ENCODE assay signal across 18 cellular contexts in genomic region chr6:35220711-35221110, GRCh38. TPM values are rescaled to one million over a fixed set of nuclear protein-coding genes. Genes with fewer than 3 reads are reported as not detected.
A peak's percentile ranks its signal among the peaks of the same experiment; 100 is the strongest.
DNase-seq lines count a peak whose midpoint lies in the region; ATAC-seq and TF ChIP-seq lines count a peak whose summit lies in the region.
"Had no signal": no experiment of that assay in that cellular context is flagged by ENCODE, and none has a peak within 500 bp of the region (broad histone marks: within the 10 kb centered on the region; RNA-seq: fewer than 3 reads in every experiment).

No MANE protein-coding gene starts in this region.

- peaks cover 84% of the 10 kb centered on the region for H4K20me1 ChIP-seq in osteoblast (ENCODE audit: insufficient read depth, low read length)

- H3K27me3 ChIP-seq in heart right ventricle (peaks cover 0 to 20% (median 3%) of the 10 kb centered on the region in 7 donors), right cardiac atrium (ENCODE audit: control insufficient read depth, insufficient read depth) (no peaks in the 10 kb centered on the region), ascending aorta (no peaks in the 10 kb centered on the region), osteoblast (ENCODE audit: insufficient read depth, low read length) (no peaks in the 10 kb centered on the region), thyroid gland (no peaks in the 10 kb centered on the region)

- DNase-seq in heart right ventricle (peak in 1 of 2 donors; percentile 29), right cardiac atrium (no peak), ascending aorta (ENCODE audit: low spot score in 2 of 2) (no peak), osteoblast (ENCODE audit: insufficient read length, low spot score, missing footprints) (no peak), thyroid gland (no peak)
- no peak for DNase-seq in effector CD4-positive, alpha-beta T cell
- DNase-seq: BE2C; CD8-positive, alpha-beta T cell; COR-L47; DND-41; GDM1; GOT3; H9; HFFc6 had no signal

- no peaks in the 10 kb centered on the region for H3K36me3 ChIP-seq in heart right ventricle
- H3K36me3 ChIP-seq in ascending aorta, result no peaks in the 10 kb centered on the region
- H3K36me3 ChIP-seq in osteoblast (ENCODE audit: insufficient read depth, low read length), result peaks cover 80% of the 10 kb centered on the region
- H3K36me3 ChIP-seq in thyroid gland, result no peaks in the 10 kb centered on the region
- H3K36me3 ChIP-seq: BE2C had no signal

- no peaks in the 10 kb centered on the region for H3K9me3 ChIP-seq in heart right ventricle
- no peaks in the 10 kb centered on the region for H3K9me3 ChIP-seq in right cardiac atrium (ENCODE audit: control insufficient read depth, low read length)
- no peaks in the 10 kb centered on the region for H3K9me3 ChIP-seq in ascending aorta
- H3K9me3 ChIP-seq in osteoblast (ENCODE audit: low read depth, low read length), result no peaks in the 10 kb centered on the region
- H3K9me3 ChIP-seq in thyroid gland, result no peaks in the 10 kb centered on the region
- H3K9me3 ChIP-seq: A549, BE2C had no signal

- ATAC-seq in heart right ventricle, result peak in 7 of 8 donors; percentile 38 to 86 (median 67)
- no peak for ATAC-seq in right cardiac atrium
- no peak for ATAC-seq in HG03354 (IDR thresholded peaks at IDR 0.05; ENCODE audit: poor library complexity, severe bottlenecking, unreplicated experiment)
- ATAC-seq: A549; CD8-positive, alpha-beta T cell had no signal

- 79 to 88% methylated on average over 1 of the region's 1 CpG for WGBS in heart right ventricle, 2 donors
- WGBS in right cardiac atrium, result 91% methylated on average over 1 of the region's 1 CpG
- WGBS in thyroid gland, 2 donors, result 82 to 100% methylated on average over 1 of the region's 1 CpG

- peak overlapping the region; percentile 82 for H3K4me2 ChIP-seq in osteoblast (ENCODE audit: insufficient read depth, low read length)
- H3K4me2 ChIP-seq: A549 had no signal

- intact Hi-C loops in heart right ventricle (cut with DNase I) (loop anchor here in 1 of 10 donors (2.0 kb wide), 1 partner anchor 18 kb away; no protein-coding TSS in a partner anchor), right cardiac atrium (cut with DNase I) (no loop called here), ascending aorta (cut with DNase I) (no loop called here), thyroid gland (cut with DNase I) (no loop called here)

- H3K27ac ChIP-seq in heart right ventricle (peak overlapping the region in 5 of 10 donors; percentile 13 to 58 (median 48)), right cardiac atrium (ENCODE audit: low read length) (no peak overlapping the region), ascending aorta (peak overlapping the region; percentile 4 to 38), osteoblast (ENCODE audit: low read depth, low read length) (no peak overlapping the region), thyroid gland (peak overlapping the region in 1 of 3 donors; percentile 90)
- H3K27ac ChIP-seq: A549, HL-60 had no signal

- no peak overlapping the region for H2AFZ ChIP-seq in osteoblast (ENCODE audit: low read length)

- H3K4me1 ChIP-seq in heart right ventricle (peaks cover 0 to 75% (median 37%) of the 10 kb centered on the region in 9 donors), right cardiac atrium (ENCODE audit: control insufficient read depth, insufficient read depth, low read length) (peaks cover 2% of the 10 kb centered on the region), ascending aorta (peaks cover 29 to 36% of the 10 kb centered on the region in 2 donors), osteoblast (ENCODE audit: insufficient read depth, low read length) (peaks cover 77% of the 10 kb centered on the region), thyroid gland (peaks cover 55 to 64% of the 10 kb centered on the region in 2 donors)
- H3K4me1 ChIP-seq: A549, BE2C had no signal

- H3K4me3 ChIP-seq in heart right ventricle, result no peak overlapping the region
- no peak overlapping the region for H3K4me3 ChIP-seq in right cardiac atrium (ENCODE audit: low read length)
- no peak overlapping the region for H3K4me3 ChIP-seq in ascending aorta
- H3K4me3 ChIP-seq in osteoblast (ENCODE audit: insufficient read depth, low read length), result no peak overlapping the region
- no peak overlapping the region for H3K4me3 ChIP-seq in thyroid gland (replicated peaks in 1 of 3)
- H3K4me3 ChIP-seq: A549 had no signal

- peaks cover 98% of the 10 kb centered on the region for H3K79me2 ChIP-seq in osteoblast (ENCODE audit: insufficient read depth, low read length)

- TF ChIP-seq CTCF in heart right ventricle (IDR thresholded peaks at IDR 0.05), result no peak
- no peak for TF ChIP-seq CTCF in ascending aorta (IDR thresholded peaks at IDR 0.05)
- no peak for TF ChIP-seq CTCF in osteoblast (IDR thresholded peaks at IDR 0.05; ENCODE audit: extremely low read depth, low read depth, low read length)
- no peak for TF ChIP-seq CTCF in thyroid gland (IDR thresholded peaks at IDR 0.05)

- TF ChIP-seq POLR2A in thyroid gland (IDR thresholded peaks at IDR 0.05), result no peak

RNA-seq across cellular contexts. Expression of gene SCUBE3, which starts 7.0 kb away (rescaled TPM):
- total RNA-seq in heart right ventricle (10 to 100 TPM in 4 of 10 donors, 1 to 10 TPM in 6; 4.9 to 18.8 (median 9.0) TPM), right cardiac atrium (under 1 TPM; 0.25 to 0.86 (median 0.49) TPM), ascending aorta (29.5 TPM), osteoblast (30.4 and 62.5 TPM in 2 replicates), thyroid gland (100 to 1,000 TPM in 1 of 4 donors, 10 to 100 TPM in 3; 45.5 to 119 (median 66.3) TPM)
- polyA plus RNA-seq in heart right ventricle (1 to 10 TPM; 1.2 to 5.6 TPM), right cardiac atrium (0.38 TPM)
- total RNA-seq: CD8-positive, alpha-beta T cell had no signal
- polyA plus RNA-seq: CD14-positive monocyte had no signal

RNA-seq across cellular contexts. Expression of gene ZNF76, which starts 38.8 kb away (rescaled TPM):
- total RNA-seq in heart right ventricle (10 to 100 TPM; 29.8 to 48.9 (median 37.8) TPM), right cardiac atrium (10 to 100 TPM; 28.6 to 44.4 (median 38.2) TPM), ascending aorta (55.7 TPM), osteoblast (19.9 and 22.7 TPM in 2 replicates), thyroid gland (10 to 100 TPM; 54.3 to 81.7 (median 71.6) TPM)
- polyA plus RNA-seq in heart right ventricle (10 to 100 TPM; 17.9 to 67.1 TPM), right cardiac atrium (35.8 TPM)

Comparison
In these comparisons a context has a peak if more than half of its experiments do, and no peak if none do; other contexts are left out.
1. ATAC-seq: peak in heart right ventricle (7 of 8); none in right cardiac atrium (0 of 2) and HG03354 (single experiment).
2. H3K27ac ChIP-seq: peak in ascending aorta (2 of 2); none in right cardiac atrium (single experiment) and osteoblast (single experiment).